Comparison of ENCODE assay signal across 6 cellular contexts in the genomic region with DNA sequence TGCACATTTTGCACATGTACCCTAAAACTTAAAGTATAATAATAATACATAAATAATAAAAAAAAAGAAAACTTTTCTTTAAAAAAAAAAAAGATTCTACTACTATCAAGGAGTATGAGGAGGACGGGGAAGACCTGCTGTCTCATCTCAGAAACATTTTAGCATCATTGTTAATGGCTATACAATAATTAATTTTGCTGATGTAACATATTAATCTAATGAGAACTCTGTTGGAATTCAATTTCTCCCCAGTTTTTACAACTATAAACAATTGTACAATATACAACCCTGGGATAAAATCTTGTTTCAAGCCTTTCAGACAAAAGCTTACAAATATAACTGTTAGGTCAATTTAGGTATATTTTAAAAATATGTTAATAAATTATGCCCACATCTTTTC.
"Had no signal": no experiment of that assay in that cellular context is flagged by ENCODE, and none has a peak within 500 bp of the region (broad histone marks: within the 10 kb centered on the region; RNA-seq: fewer than 3 reads in every experiment).

No MANE protein-coding gene starts in this region.

- H3K9ac ChIP-seq: KMS-11 had no signal

- FAIRE-seq: HTR-8/SVneo had no signal

- DNase-seq: IMR-90, KBM-7, KG1 had no signal

- H3K27ac ChIP-seq: HL-60, KMS-11 had no signal

- H3K4me2 ChIP-seq: KMS-11 had no signal
